ENCODE assay signal across 1 cellular context in genomic region chr6:143967861-143968498, GRCh38.
TF ChIP-seq lines count a peak whose summit lies in the region.

No MANE protein-coding gene starts in this region.

TF ChIP-seq in GM23338, 12 proteins besides CTCF, POLR2A, EP300 and RAD21 (continued from another document):
- no peak for TF ChIP-seq REST (IDR thresholded peaks at IDR 0.05; ENCODE audit: unreplicated experiment)
- no peak for TF ChIP-seq CREB1 (CRISPR knock-in tag; IDR thresholded peaks at IDR 0.05; ENCODE audit: low read depth)
- no peak for TF ChIP-seq EZH2 (IDR thresholded peaks at IDR 0.05; ENCODE audit: low read depth, unreplicated experiment)
- TF ChIP-seq POLR2AphosphoS5 (IDR thresholded peaks at IDR 0.05; ENCODE audit: low read depth) = no peak
- no peak for TF ChIP-seq JUNB (IDR thresholded peaks at IDR 0.05; ENCODE audit: unreplicated experiment)
- no peak for TF ChIP-seq NANOG (IDR thresholded peaks at IDR 0.05; ENCODE audit: borderline replicate concordance)
- no peak for TF ChIP-seq ZNF114 (CRISPR knock-in tag; IDR thresholded peaks at IDR 0.05)
